In the genomic region with DNA sequence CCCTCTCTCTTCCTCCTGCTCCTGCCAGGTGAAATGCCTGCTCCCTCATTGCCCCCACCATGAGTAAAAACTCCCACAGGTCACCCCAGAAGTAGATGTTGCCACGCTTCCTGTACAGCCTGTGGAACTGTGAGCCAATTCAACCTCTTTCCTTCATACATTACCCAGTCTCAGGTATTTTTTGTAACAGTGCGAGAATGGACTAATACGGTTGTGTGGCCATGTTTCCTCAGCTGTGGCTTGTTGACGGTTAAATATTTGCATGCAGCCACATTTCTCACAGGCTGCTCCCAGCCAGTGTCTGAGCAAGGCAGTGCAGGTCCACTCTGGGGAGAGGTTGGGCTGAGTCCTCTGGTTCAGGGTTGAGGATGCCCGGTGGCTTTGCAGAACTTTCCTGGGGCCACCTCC, we compare ENCODE assay signal across 11 cellular contexts. TPM values are rescaled to one million over a fixed set of nuclear protein-coding genes. Genes with fewer than 3 reads are reported as not detected.
A peak's percentile ranks its signal among the peaks of the same experiment; 100 is the strongest.
DNase-seq lines count a peak whose midpoint lies in the region; ATAC-seq and TF ChIP-seq lines count a peak whose summit lies in the region.
"Had no signal": no experiment of that assay in that cellular context is flagged by ENCODE, and none has a peak within 500 bp of the region (broad histone marks: within the 10 kb centered on the region; RNA-seq: fewer than 3 reads in every experiment).

No MANE protein-coding gene starts in this region.

- intact Hi-C loops in activated CD8-positive, alpha-beta T cell treated with anti-CD3 and anti-CD28 coated beads for 36 hours (cut with micrococcal nuclease): no loop called here

- H3K9me3 Mint-ChIP-seq in activated CD8-positive, alpha-beta T cell treated with anti-CD3 and anti-CD28 coated beads for 36 hours: no peaks in the 10 kb centered on the region
- no peaks in the 10 kb centered on the region for H3K9me3 Mint-ChIP-seq in activated T-cell treated with anti-CD3 and anti-CD28 coated beads, Interleukin-2, amount 50 U/mL, for 24 hours

- no peak for TF ChIP-seq CTCF in activated CD8-positive, alpha-beta T cell treated with anti-CD3 and anti-CD28 coated beads for 36 hours (IDR thresholded peaks at IDR 0.05)

- peak; percentile 78 for ATAC-seq in HG02610 (IDR thresholded peaks at IDR 0.05; ENCODE audit: unreplicated experiment)
- peak; percentile 76 for ATAC-seq in HG03439 (IDR thresholded peaks at IDR 0.05; ENCODE audit: unreplicated experiment)
- ATAC-seq in activated CD8-positive, alpha-beta T cell treated with anti-CD3 and anti-CD28 coated beads for 36 hours: no peak

- TF ChIP-seq POLR2A in GM19099 (IDR thresholded peaks at IDR 0.05; ENCODE audit: extremely low read depth, insufficient read length, low read depth): peak; percentile 62

- no peak overlapping the region for H3K27ac Mint-ChIP-seq in activated CD8-positive, alpha-beta T cell treated with anti-CD3 and anti-CD28 coated beads for 36 hours
- H3K27ac Mint-ChIP-seq in activated T-cell treated with anti-CD3 and anti-CD28 coated beads, Interleukin-2, amount 50 U/mL, for 24 hours: no peak overlapping the region

- DNase-seq in activated CD8-positive, alpha-beta T cell treated with anti-CD3 and anti-CD28 coated beads for 36 hours: no peak
- no peak for DNase-seq in activated T-cell treated with anti-CD3 and anti-CD28 coated beads, Interleukin-2, amount 50 U/mL, for 24 hours
- DNase-seq in amygdala (lab: John Stamatoyannopoulos, UW) (no peak), RPMI8226 (no peak)
- DNase-seq: activated CD8-positive, alpha-beta memory T cell treated with anti-CD3 and anti-CD28 coated beads for 24 hours; nucleus accumbens; SK-N-SH; stimulated activated CD4-positive, alpha-beta T cell treated with anti-CD3 and anti-CD28 coated beads, Interleukin-4, amount 100 ng/mL, for 1 hour had no signal

- POLR2A ChIA-PET in activated CD8-positive, alpha-beta T cell treated with anti-CD3 and anti-CD28 coated beads for 36 hours (lab: Charles Lee): no interaction called here

- H3K36me3 Mint-ChIP-seq in activated CD8-positive, alpha-beta T cell treated with anti-CD3 and anti-CD28 coated beads for 36 hours (ENCODE audit: low read depth): no peaks in the 10 kb centered on the region
- no peaks in the 10 kb centered on the region for H3K36me3 Mint-ChIP-seq in activated T-cell treated with anti-CD3 and anti-CD28 coated beads, Interleukin-2, amount 50 U/mL, for 24 hours (ENCODE audit: low read depth)

- H3K4me3 Mint-ChIP-seq in activated CD8-positive, alpha-beta T cell treated with anti-CD3 and anti-CD28 coated beads for 36 hours: no peak overlapping the region
- H3K4me3 Mint-ChIP-seq in activated T-cell treated with anti-CD3 and anti-CD28 coated beads, Interleukin-2, amount 50 U/mL, for 24 hours: no peak overlapping the region

- peaks cover 6% of the 10 kb centered on the region for H3K4me1 Mint-ChIP-seq in activated CD8-positive, alpha-beta T cell treated with anti-CD3 and anti-CD28 coated beads for 36 hours (ENCODE audit: low read depth)
- peaks cover 15% of the 10 kb centered on the region for H3K4me1 Mint-ChIP-seq in activated T-cell treated with anti-CD3 and anti-CD28 coated beads, Interleukin-2, amount 50 U/mL, for 24 hours (ENCODE audit: low read depth)

- CTCF ChIA-PET in activated CD8-positive, alpha-beta T cell treated with anti-CD3 and anti-CD28 coated beads for 36 hours (lab: Charles Lee): no interaction called here

- peaks cover 3% of the 10 kb centered on the region for H3K27me3 Mint-ChIP-seq in activated CD8-positive, alpha-beta T cell treated with anti-CD3 and anti-CD28 coated beads for 36 hours
- peaks cover 4% of the 10 kb centered on the region for H3K27me3 Mint-ChIP-seq in activated T-cell treated with anti-CD3 and anti-CD28 coated beads, Interleukin-2, amount 50 U/mL, for 24 hours

RNA-seq across cellular contexts. Expression of a gene that starts 27.8 kb away (rescaled TPM):
- total RNA-seq in activated CD8-positive, alpha-beta T cell treated with anti-CD3 and anti-CD28 coated beads for 36 hours: 10 to 100 TPM; 51.5 to 54.2 TPM
